ENCODE assay signal across 20 cellular contexts in genomic region chr7:77217474-77218185, GRCh38. TPM values are rescaled to one million over a fixed set of nuclear protein-coding genes. Genes with fewer than 3 reads are reported as not detected.
DNase-seq lines count a peak whose midpoint lies in the region; ATAC-seq, FAIRE-seq and TF ChIP-seq lines count a peak whose summit lies in the region.
"Had no signal": no experiment of that assay in that cellular context is flagged by ENCODE, and none has a peak within 500 bp of the region (broad histone marks: within the 10 kb centered on the region; RNA-seq: fewer than 3 reads in every experiment).

No MANE protein-coding gene starts in this region.

- DNase-seq in mammary epithelial cell: peak; percentile 20
- DNase-seq in breast epithelium (ENCODE audit: low spot score in 2 of 2): no peak
- peak; percentile 91 for DNase-seq in bronchial epithelial cell (ENCODE audit: low read depth)
- DNase-seq in iris pigment epithelial cell (ENCODE audit: low read depth): peak; percentile 36
- no peak for DNase-seq in activated CD8-positive, alpha-beta memory T cell treated with anti-CD3 and anti-CD28 coated beads for 24 hours
- DNase-seq in BE2C: no peak
- no peak for DNase-seq in activated T-cell treated with anti-CD3 and anti-CD28 coated beads, Interleukin-2, amount 50 U/mL, for 24 hours
- no peak for DNase-seq in T-cell
- DNase-seq: 8988T; Caco-2; CD4-positive, CD25-positive, alpha-beta regulatory T cell; GDM1; NCI-H1105 treated with DMSO at 0.1 percent for 48 hours; NCI-H1694 treated with DMSO at 0.1 percent for 48 hours; NCI-H748 treated with DMSO at 0.1 percent for 48 hours; OCI-M1; RPMI8226; SHP77 treated with DMSO at 0.1 percent for 48 hours had no signal

- no peaks in the 10 kb centered on the region for H3K79me2 ChIP-seq in mammary epithelial cell (ENCODE audit: insufficient read depth, low read length)

- no peak for TF ChIP-seq CTCF in mammary epithelial cell (conservative IDR thresholded peaks at IDR 0.05 in 1 of 2, IDR thresholded peaks at IDR 0.05 in 1 of 2; ENCODE audit: extremely low read depth in 1 of 2, insufficient read depth in 1 of 2, low read depth in 1 of 2, low read length in 2 of 2)
- no peak for TF ChIP-seq CTCF in breast epithelium (IDR thresholded peaks at IDR 0.05)
- no peak for TF ChIP-seq CTCF in bronchial epithelial cell (IDR thresholded peaks at IDR 0.05; ENCODE audit: insufficient read depth, low read length, severe bottlenecking)
- no peak for TF ChIP-seq CTCF in BE2C (IDR thresholded peaks at IDR 0.05; ENCODE audit: low read depth, low read length)

- H4K20me1 ChIP-seq in mammary epithelial cell (ENCODE audit: insufficient read depth, low read length): no peaks in the 10 kb centered on the region

- peaks cover 8% of the 10 kb centered on the region for H3K9me3 Mint-ChIP-seq in activated T-cell treated with anti-CD3 and anti-CD28 coated beads, Interleukin-2, amount 50 U/mL, for 24 hours
- peaks cover 0 to 7% (median 4%) of the 10 kb centered on the region in 3 donors for H3K9me3 Mint-ChIP-seq in T-cell

- BruUV-seq in mammary epithelial cell (replicated peaks; lab: Mats Ljungman, UMichigan): no TSS peak

- intact Hi-C loops in mammary epithelial cell (cut with micrococcal nuclease): no loop called here
- intact Hi-C loops in breast epithelium (cut with DNase I; ENCODE audit: low total_unique reads): no loop called here

- dilution Hi-C loops in mammary epithelial cell (cut with HindIII; ENCODE audit: low sequenced_read_pairs): no loop called here

- POLR2A ChIA-PET in T-cell (lab: Charles Lee): no interaction called here

- H3K36me3 Mint-ChIP-seq in activated T-cell treated with anti-CD3 and anti-CD28 coated beads, Interleukin-2, amount 50 U/mL, for 24 hours (ENCODE audit: low read depth): peaks cover 3% of the 10 kb centered on the region
- peaks cover 22% of the 10 kb centered on the region for H3K36me3 Mint-ChIP-seq in T-cell

- no peak overlapping the region for H3K4me2 ChIP-seq in mammary epithelial cell (ENCODE audit: insufficient read depth, low read depth, low read length)

- H3K27me3 ChIP-seq in mammary epithelial cell (ENCODE audit: insufficient read depth, low read length) (no peaks in the 10 kb centered on the region), breast epithelium (no peaks in the 10 kb centered on the region), bronchial epithelial cell (ENCODE audit: control insufficient read depth, insufficient read depth, low read length) (no peaks in the 10 kb centered on the region), BE2C (no peaks in the 10 kb centered on the region)

- H3K4me3 Mint-ChIP-seq in activated T-cell treated with anti-CD3 and anti-CD28 coated beads, Interleukin-2, amount 50 U/mL, for 24 hours: no peak overlapping the region
- no peak overlapping the region for H3K4me3 Mint-ChIP-seq in T-cell
- H3K4me3 Mint-ChIP-seq: B cell; CD4-positive, CD25-positive, alpha-beta regulatory T cell had no signal

- no peaks in the 10 kb centered on the region for H3K27me3 Mint-ChIP-seq in activated T-cell treated with anti-CD3 and anti-CD28 coated beads, Interleukin-2, amount 50 U/mL, for 24 hours
- no peaks in the 10 kb centered on the region for H3K27me3 Mint-ChIP-seq in T-cell
- H3K27me3 Mint-ChIP-seq: B cell; CD4-positive, CD25-positive, alpha-beta regulatory T cell had no signal

- H3K9ac ChIP-seq in mammary epithelial cell (ENCODE audit: insufficient read depth, low read length): no peak overlapping the region

- H3K9me3 ChIP-seq in mammary epithelial cell (replicated peaks; ENCODE audit: insufficient read depth, low read length) (no peaks in the 10 kb centered on the region), breast epithelium (no peaks in the 10 kb centered on the region), BE2C (no peaks in the 10 kb centered on the region; the same call in 1 of the 2 replicates)

- 96% methylated on average over 2 of the region's 2 CpGs for WGBS in mammary epithelial cell (ENCODE audit: low coverage, missing lambda C conversion rate)

- H3K27ac ChIP-seq in mammary epithelial cell (ENCODE audit: insufficient read depth, low read depth, low read length): no peak overlapping the region
- no peak overlapping the region for H3K27ac ChIP-seq in breast epithelium

- FAIRE-seq in bronchial epithelial cell (lab: Jason Lieb, UNC): no peak
- FAIRE-seq: K562 had no signal

- no peak overlapping the region for H3K27ac Mint-ChIP-seq in activated T-cell treated with anti-CD3 and anti-CD28 coated beads, Interleukin-2, amount 50 U/mL, for 24 hours
- H3K27ac Mint-ChIP-seq in T-cell: no peak overlapping the region
- H3K27ac Mint-ChIP-seq: B cell; CD4-positive, CD25-positive, alpha-beta regulatory T cell had no signal

- H3K4me1 Mint-ChIP-seq in activated T-cell treated with anti-CD3 and anti-CD28 coated beads, Interleukin-2, amount 50 U/mL, for 24 hours (ENCODE audit: low read depth): peaks cover 14% of the 10 kb centered on the region
- H3K4me1 Mint-ChIP-seq in T-cell: peaks cover 12 to 19% (median 13%) of the 10 kb centered on the region in 3 donors

- H3K36me3 ChIP-seq in mammary epithelial cell (ENCODE audit: insufficient read depth, low read length) (no peaks in the 10 kb centered on the region), breast epithelium (no peaks in the 10 kb centered on the region), bronchial epithelial cell (ENCODE audit: control insufficient read depth, insufficient read depth, low read length) (no peaks in the 10 kb centered on the region), BE2C (no peaks in the 10 kb centered on the region)

- no peak overlapping the region for H3K4me3 ChIP-seq in mammary epithelial cell (replicated peaks in 1 of 3; ENCODE audit: insufficient read depth in 1 of 3, low read depth in 2 of 3, low read length in 3 of 3)
- H3K4me3 ChIP-seq in breast epithelium: no peak overlapping the region
- H3K4me3 ChIP-seq in bronchial epithelial cell (ENCODE audit: low read depth, low read length): no peak overlapping the region
- no peak overlapping the region for H3K4me3 ChIP-seq in BE2C (ENCODE audit: low read depth, low read length)
- H3K4me3 ChIP-seq: K562 had no signal

- no peak for TF ChIP-seq POLR2A in breast epithelium (IDR thresholded peaks at IDR 0.05)

- CTCF ChIA-PET in mammary epithelial cell (lab: Charles Lee; ENCODE audit: low non-redundant PET) (no interaction called here), T-cell (lab: Charles Lee) (no interaction called here)

- ATAC-seq in T-cell (replicated peaks in 1 of 4): no peak
- ATAC-seq: K562 had no signal

- H3K4me1 ChIP-seq in mammary epithelial cell (ENCODE audit: insufficient read depth, low read length): no peaks in the 10 kb centered on the region
- no peaks in the 10 kb centered on the region for H3K4me1 ChIP-seq in breast epithelium
- no peaks in the 10 kb centered on the region for H3K4me1 ChIP-seq in BE2C
- H3K4me1 ChIP-seq: Caco-2 had no signal

- no peak overlapping the region for H2AFZ ChIP-seq in mammary epithelial cell (ENCODE audit: low read depth, low read length)

- in situ Hi-C loops in mammary epithelial cell (cut with MboI; ENCODE audit: low sequenced_read_pairs in 2 of 2): no loop called here

RNA-seq across cellular contexts. Expression of gene FGL2, which starts 18.0 kb away (rescaled TPM):
- total RNA-seq in mammary epithelial cell: under 1 TPM in 1 of 2 donors, not detected in 1; under 0.01 TPM
- polyA plus RNA-seq in mammary epithelial cell: 0.03 TPM
- polyA minus RNA-seq in mammary epithelial cell: not detected
- total RNA-seq in breast epithelium: 10 to 100 TPM; 17.4 to 62.1 (median 23.3) TPM
- under 0.01 and 0.53 TPM in 2 replicates for total RNA-seq in bronchial epithelial cell
- polyA plus RNA-seq in BE2C (2012; ENCODE audit: insufficient read depth, insufficient read length, low read depth): not detected
- total RNA-seq in T-cell: 1 to 10 TPM; 2.0 to 3.1 (median 2.5) TPM
- total RNA-seq: Caco-2 had no signal
- polyA plus RNA-seq: K562 had no signal

Comparison
In these comparisons a context has a peak if more than half of its experiments do, and no peak if none do; other contexts are left out.
1. DNase-seq: peak in mammary epithelial cell (single experiment), bronchial epithelial cell (single experiment) and iris pigment epithelial cell (single experiment); none in breast epithelium (0 of 2), activated CD8-positive, alpha-beta memory T cell treated with anti-CD3 and anti-CD28 coated beads for 24 hours (single experiment), BE2C (single experiment), activated T-cell treated with anti-CD3 and anti-CD28 coated beads, Interleukin-2, amount 50 U/mL, for 24 hours (single experiment) and T-cell (0 of 34).
2. RNA of gene FGL2, which starts 18.0 kb away (total RNA-seq): 17.4 to 62.1 TPM in breast epithelium; 2.0 to 3.1 TPM in T-cell, under 0.01 to 0.53 TPM in bronchial epithelial cell and under 0.01 TPM in mammary epithelial cell; every median in the first group is over 4 times any median in the second.